In genomic region chr14:105486974-105487448, GRCh38 we compare ENCODE assay signal across 8 cellular contexts. TPM values are rescaled to one million over a fixed set of nuclear protein-coding genes. Genes with fewer than 3 reads are reported as not detected.
A peak's percentile ranks its signal among the peaks of the same experiment; 100 is the strongest.
DNase-seq lines count a peak whose midpoint lies in the region; ATAC-seq and TF ChIP-seq lines count a peak whose summit lies in the region.

No MANE protein-coding gene starts in this region.

- TF ChIP-seq CTCF in PC-3 (conservative IDR thresholded peaks at IDR 0.05; ENCODE audit: low read depth, low read length) (no peak), nephron progenitor cell (IDR thresholded peaks at IDR 0.05) (no peak)

- peaks cover 3% of the 10 kb centered on the region for H4K20me1 ChIP-seq in PC-3 (ENCODE audit: low read length)

- H3K79me2 ChIP-seq in PC-3 (ENCODE audit: low read length): peaks cover 4% of the 10 kb centered on the region

- peak overlapping the region; percentile 50; the same call in 1 of the 2 replicates for H2AFZ ChIP-seq in PC-3 (ENCODE audit: low read length)

- H3K4me2 ChIP-seq in PC-3 (ENCODE audit: low read length): peak overlapping the region; percentile 83

- peaks cover 40% of the 10 kb centered on the region for H3K4me1 ChIP-seq in PC-3 (ENCODE audit: insufficient read depth, low read length)

- POLR2A ChIA-PET in PC-3 (lab: Charles Lee; ENCODE audit: unreplicated experiment): no interaction called here

- no peaks in the 10 kb centered on the region for H3K36me3 Mint-ChIP-seq in nephron progenitor cell (ENCODE audit: low read depth)

- no TSS peak for BruUV-seq in PC-3 (replicated peaks; lab: Mats Ljungman, UMichigan)

- DNase-seq in GM03348 (ENCODE audit: low spot score) (peak; percentile 37), PC-3 (no peak), ecto neural progenitor cell (ENCODE audit: low spot score) (peak; percentile 74), nephron progenitor cell (peak; percentile 59)

- H3K9ac ChIP-seq in PC-3 (ENCODE audit: low read length): peak overlapping the region; percentile 65

- H3F3A ChIP-seq in PC-3 (ENCODE audit: low read length, unreplicated experiment): no peaks in the 10 kb centered on the region

- CTCF ChIA-PET in PC-3 (lab: Charles Lee): no interaction called here

- no peaks in the 10 kb centered on the region for H3K9me3 Mint-ChIP-seq in nephron progenitor cell

- H3K27ac Mint-ChIP-seq in nephron progenitor cell: no peak overlapping the region

- H3K4me3 Mint-ChIP-seq in nephron progenitor cell: peak overlapping the region; percentile 47

- ATAC-seq in PC-3 (no peak), GM19395 (IDR thresholded peaks at IDR 0.05; ENCODE audit: unreplicated experiment) (no peak), GM18861 (IDR thresholded peaks at IDR 0.05; ENCODE audit: unreplicated experiment) (no peak), HG03097 (IDR thresholded peaks at IDR 0.05; ENCODE audit: low FRiP score, unreplicated experiment) (no peak), HG03521 (IDR thresholded peaks at IDR 0.05; ENCODE audit: unreplicated experiment) (no peak)

- no peaks in the 10 kb centered on the region for H3K9me2 ChIP-seq in PC-3 (replicated peaks; ENCODE audit: low read length)

- H3K27ac ChIP-seq in PC-3 (ENCODE audit: low read length): no peak overlapping the region

- H3K27me3 ChIP-seq in PC-3 (ENCODE audit: low read length): no peaks in the 10 kb centered on the region

- peak overlapping the region; percentile 66 for H3K4me3 ChIP-seq in PC-3 (ENCODE audit: low read length)

- H3K27me3 Mint-ChIP-seq in nephron progenitor cell (ENCODE audit: low read depth, poor library complexity): peaks cover 63% of the 10 kb centered on the region

- intact Hi-C loops in PC-3 (cut with micrococcal nuclease): no loop called here

- H3K4me1 Mint-ChIP-seq in nephron progenitor cell: peaks cover 29% of the 10 kb centered on the region

- H3K9me3 ChIP-seq in PC-3 (ENCODE audit: low read length): no peaks in the 10 kb centered on the region

- no peaks in the 10 kb centered on the region for H3K36me3 ChIP-seq in PC-3 (ENCODE audit: low read depth, low read length)

RNA-seq across cellular contexts. Expression of gene CRIP1, which starts 0.3 kb away (rescaled TPM):
- total RNA-seq in PC-3 (2014; rRNA removed): 45.9 and 48.7 TPM in 2 replicates

RNA-seq across cellular contexts. Expression of gene TEDC1, which starts 4.0 kb away (rescaled TPM):
- total RNA-seq in PC-3 (2014; rRNA removed): 66.7 and 108 TPM in 2 replicates

RNA-seq across cellular contexts. Expression of gene CRIP2, which starts 12.4 kb away (rescaled TPM):
- total RNA-seq in PC-3 (2014; rRNA removed): 100 and 109 TPM in 2 replicates

RNA-seq across cellular contexts. Expression of gene TMEM121, which starts 39.4 kb away (rescaled TPM):
- total RNA-seq in PC-3 (2014; rRNA removed): 27.5 and 33.6 TPM in 2 replicates
